Comparison of ENCODE assay signal across 10 cellular contexts in genomic region chr5:10301842-10302610, GRCh38. TPM values are rescaled to one million over a fixed set of nuclear protein-coding genes. Genes with fewer than 3 reads are reported as not detected.
DNase-seq lines count a peak whose midpoint lies in the region; ATAC-seq and TF ChIP-seq lines count a peak whose summit lies in the region.
"Had no signal": no experiment of that assay in that cellular context is flagged by ENCODE, and none has a peak within 500 bp of the region (broad histone marks: within the 10 kb centered on the region; RNA-seq: fewer than 3 reads in every experiment).

No MANE protein-coding gene starts in this region.

- ATAC-seq in body of pancreas (peak; percentile 98), left lung (peak; percentile 94), aorta (ENCODE audit: low FRiP score) (peak; percentile 77), HG02840 (IDR thresholded peaks at IDR 0.05; ENCODE audit: low FRiP score, unreplicated experiment) (no peak), GM19395 (IDR thresholded peaks at IDR 0.05; ENCODE audit: unreplicated experiment) (no peak)

- TF ChIP-seq CTCF in body of pancreas (IDR thresholded peaks at IDR 0.05) (peak in 1 of 7 experiments; percentile 6), left lung (IDR thresholded peaks at IDR 0.05) (no peak)

- H3K27ac ChIP-seq in body of pancreas, result peak overlapping the region; percentile 62 to 84 (median 82)
- no peak overlapping the region for H3K27ac ChIP-seq in left lung
- no peak overlapping the region for H3K27ac ChIP-seq in aorta (ENCODE audit: low read depth in 1 of 2, low read length in 2 of 2)

- intact Hi-C loops in body of pancreas (cut with DNase I), result no loop called here
- intact Hi-C loops in left lung (cut with DNase I), result no loop called here
- intact Hi-C loops in aorta (cut with DNase I), result no loop called here

- peak; percentile 20 to 56 (median 55) for TF ChIP-seq POLR2A in body of pancreas (IDR thresholded peaks at IDR 0.05)

- H3K27me3 ChIP-seq in body of pancreas (no peaks in the 10 kb centered on the region), left lung (peaks cover 0 to 2% of the 10 kb centered on the region in 2 donors), aorta (ENCODE audit: control insufficient read depth in 1 of 2, insufficient read depth in 2 of 2, low read length in 1 of 2) (no peaks in the 10 kb centered on the region)
- H3K27me3 ChIP-seq: dorsolateral prefrontal cortex had no signal

- H3K36me3 ChIP-seq in body of pancreas (replicated peaks in 1 of 2; ENCODE audit: insufficient read depth in 1 of 2, low read depth in 2 of 2), result no peaks in the 10 kb centered on the region
- H3K36me3 ChIP-seq in left lung, result no peaks in the 10 kb centered on the region
- H3K36me3 ChIP-seq in aorta (ENCODE audit: control insufficient read depth in 1 of 2, insufficient read depth in 2 of 2, low read length in 1 of 2), result no peaks in the 10 kb centered on the region

- DNase-seq in NCI-H345 (lab: John Stamatoyannopoulos, UW) (peak; percentile 21), NCI-H345 treated with DMSO at 0.1 percent for 48 hours (lab: John Stamatoyannopoulos, UW; ENCODE audit: unreplicated experiment) (no peak), body of pancreas (peak; percentile 96 to 98 (median 98)), left lung (peak; percentile 86 to 88), aorta (peak; percentile 83 to 87), EL (no peak)
- DNase-seq: ACHN had no signal

- H3K9me3 ChIP-seq in body of pancreas (no peaks in the 10 kb centered on the region), left lung (no peaks in the 10 kb centered on the region), aorta (ENCODE audit: control insufficient read depth, low read length) (no peaks in the 10 kb centered on the region)

- WGBS in body of pancreas, 2 donors, result 31 to 38% methylated on average over 11 of the region's 11 CpGs
- WGBS in aorta, 2 donors, result 39 to 44% methylated on average over 11 of the region's 11 CpGs

- H3K4me1 ChIP-seq in body of pancreas (peaks cover 54% of the 10 kb centered on the region), left lung (peaks cover 0 to 4% of the 10 kb centered on the region in 2 donors), aorta (ENCODE audit: control insufficient read depth in 1 of 2, insufficient read depth in 2 of 2, low read length in 2 of 2) (no peaks in the 10 kb centered on the region)

- no peak overlapping the region for H3K4me3 ChIP-seq in body of pancreas
- H3K4me3 ChIP-seq in left lung, result no peak overlapping the region
- H3K4me3 ChIP-seq in aorta (ENCODE audit: low read length in 2 of 2), result no peak overlapping the region
- H3K4me3 ChIP-seq: dorsolateral prefrontal cortex had no signal

RNA-seq across cellular contexts. Expression of gene CMBL, which starts 5.7 kb away (rescaled TPM):
- total RNA-seq in body of pancreas (1 to 10 TPM; 4.4 to 4.9 TPM), left lung (10 to 100 TPM; 19.2 to 26.9 TPM), aorta (10 to 100 TPM in 1 of 2 donors, 1 to 10 TPM in 1; 7.5 to 20.2 TPM)
- 10 to 100 TPM; 19.5 to 76.4 TPM for polyA plus RNA-seq in aorta

RNA-seq across cellular contexts. Expression of gene MARCHF6, which starts 51.5 kb away (rescaled TPM):
- total RNA-seq in body of pancreas (100 to 1,000 TPM in 1 of 2 donors, 10 to 100 TPM in 1; 76.5 to 116 TPM), left lung (100 to 1,000 TPM; 123 to 128 TPM), aorta (100 to 1,000 TPM; 147 to 153 TPM)
- polyA plus RNA-seq in aorta, result 10 to 100 TPM; 27.7 to 73.9 TPM

RNA-seq across cellular contexts. Expression of gene CCT5, which starts 51.9 kb away (rescaled TPM):
- total RNA-seq in body of pancreas (10 to 100 TPM; 45.4 to 76.1 TPM), left lung (100 to 1,000 TPM; 127 to 219 TPM), aorta (100 to 1,000 TPM in 1 of 2 donors, 10 to 100 TPM in 1; 84.4 to 104 TPM)
- polyA plus RNA-seq in aorta, result 10 to 100 TPM; 72.1 to 74.9 TPM

RNA-seq across cellular contexts. Expression of gene ATPSCKMT, which starts 52.3 kb away (rescaled TPM):
- total RNA-seq in body of pancreas (10 to 100 TPM in 1 of 2 donors, 1 to 10 TPM in 1; 4.6 to 13.2 TPM), left lung (10 to 100 TPM; 16.5 to 21.3 TPM), aorta (10 to 100 TPM in 1 of 2 donors, 1 to 10 TPM in 1; 6.8 to 13.2 TPM)
- 10 to 100 TPM in 1 of 2 donors, 1 to 10 TPM in 1; 9.9 to 10.8 TPM for polyA plus RNA-seq in aorta

Comparison
In these comparisons a context has a peak if more than half of its experiments do, and no peak if none do; other contexts are left out.
1. DNase-seq: peak in NCI-H345 (single experiment), body of pancreas (4 of 4), left lung (2 of 2) and aorta (2 of 2); none in NCI-H345 treated with DMSO at 0.1 percent for 48 hours (single experiment) and EL (single experiment).
2. ATAC-seq: peak in body of pancreas (single experiment), left lung (single experiment) and aorta (single experiment); none in HG02840 (single experiment) and GM19395 (single experiment).
3. H3K27ac ChIP-seq: peak in body of pancreas (4 of 4); none in left lung (0 of 2) and aorta (0 of 2).